In genomic region chr17:43701318-43701743, GRCh38 we compare ENCODE assay signal across 9 cellular contexts. TPM values are rescaled to one million over a fixed set of nuclear protein-coding genes. Genes with fewer than 3 reads are reported as not detected.
DNase-seq lines count a peak whose midpoint lies in the region; ATAC-seq and TF ChIP-seq lines count a peak whose summit lies in the region.
"Had no signal": no experiment of that assay in that cellular context is flagged by ENCODE, and none has a peak within 500 bp of the region (broad histone marks: within the 10 kb centered on the region; RNA-seq: fewer than 3 reads in every experiment).

No MANE protein-coding gene starts in this region.

- H3K9me3 ChIP-seq in IMR-90 (ENCODE audit: control insufficient read depth, insufficient read depth, low read length): peaks cover 9% of the 10 kb centered on the region
- H3K9me3 ChIP-seq in psoas muscle: no peaks in the 10 kb centered on the region

- no peak for TF ChIP-seq POLR2A in IMR-90 (IDR thresholded peaks at IDR 0.05; ENCODE audit: low read depth, low read length)

- H2AK5ac ChIP-seq in IMR-90 (ENCODE audit: low read depth, low read length): no peak overlapping the region

- DNase-seq in GM03348 (ENCODE audit: low spot score): peak; percentile 26
- DNase-seq in IMR-90: peak; percentile 76
- peak in 1 of 2 donors; percentile 41 for DNase-seq in psoas muscle
- no peak for DNase-seq in iPS-NIHi7 (ENCODE audit: extremely low spot score)
- no peak for DNase-seq in head of caudate nucleus
- DNase-seq in NCI-H2107 treated with DMSO at 0.1 percent for 48 hours (lab: John Stamatoyannopoulos, UW; ENCODE audit: unreplicated experiment): no peak
- no peak for DNase-seq in superior temporal gyrus (ENCODE audit: extremely low spot score)

- no peaks in the 10 kb centered on the region for H3K36me3 Mint-ChIP-seq in activated T-helper 17 cell treated with anti-CD3 and anti-CD28 coated beads, Interleukin-2, amount 50 U/mL, for 72 hours (ENCODE audit: low read depth)

- no TSS peak for BruUV-seq in IMR-90 (replicated peaks; lab: Mats Ljungman, UMichigan)

- H3K18ac ChIP-seq in IMR-90 (ENCODE audit: low read depth, low read length): no peak overlapping the region

- no peak overlapping the region for H3K4ac ChIP-seq in IMR-90 (ENCODE audit: low read depth, low read length)

- TF ChIP-seq CTCF in IMR-90 (conservative IDR thresholded peaks at IDR 0.05; ENCODE audit: low read depth, low read length) (no peak), psoas muscle (IDR thresholded peaks at IDR 0.05) (no peak)

- no peak overlapping the region for H2BK5ac ChIP-seq in IMR-90 (ENCODE audit: low read depth, low read length, poor library complexity, severe bottlenecking)

- peaks cover 5% of the 10 kb centered on the region; the same call in 1 of the 2 replicates for H3K4me1 ChIP-seq in IMR-90 (ENCODE audit: control insufficient read depth, insufficient read depth, low read length)
- peaks cover 4% of the 10 kb centered on the region for H3K4me1 ChIP-seq in psoas muscle

- no peak overlapping the region for H3K23ac ChIP-seq in IMR-90 (ENCODE audit: low read depth, low read length)

- H2BK120ac ChIP-seq in IMR-90 (ENCODE audit: low read depth, low read length): no peak overlapping the region

- POLR2A ChIA-PET in IMR-90 (lab: Charles Lee; ENCODE audit: unreplicated experiment): interaction anchor here (0.6 kb wide), 1 partner anchor 20 kb away, joined by 4 read pairs; no protein-coding TSS in a partner anchor

- H3K9ac ChIP-seq in IMR-90 (ENCODE audit: low read depth, low read length): no peak overlapping the region

- H3K4me3 ChIP-seq in IMR-90 (ENCODE audit: insufficient read depth, low read depth, low read length) (no peak overlapping the region), psoas muscle (no peak overlapping the region)

- no CpG with 5 or more reads among the region's 16 CpGs for WGBS in IMR-90 (ENCODE audit: extremely low coverage in 2 of 2, insufficient read length in 1 of 2), 2 experiments
- 47 to 52% (median 52%) methylated on average over 16 of the region's 16 CpGs for WGBS in psoas muscle, 3 donors

- no peak overlapping the region for H2BK15ac ChIP-seq in IMR-90 (ENCODE audit: low read depth, low read length)

- no peaks in the 10 kb centered on the region for H3K9me1 ChIP-seq in IMR-90 (ENCODE audit: insufficient read depth, low read length)

- H3K56ac ChIP-seq in IMR-90 (ENCODE audit: extremely low read depth, insufficient read depth, low read length): no peak overlapping the region

- peak; percentile 59 for ATAC-seq in IMR-90 (ENCODE audit: low read depth)
- peak; percentile 89 for ATAC-seq in activated T-helper 17 cell treated with anti-CD3 and anti-CD28 coated beads, Interleukin-2, amount 50 U/mL, for 72 hours (replicated peaks)
- peak in 3 of 4 donors; percentile 63 to 86 (median 79) for ATAC-seq in psoas muscle

- H3K14ac ChIP-seq in IMR-90 (replicated peaks; ENCODE audit: low read depth, low read length): no peak overlapping the region

- H3K9me3 Mint-ChIP-seq in activated T-helper 17 cell treated with anti-CD3 and anti-CD28 coated beads, Interleukin-2, amount 50 U/mL, for 72 hours: no peaks in the 10 kb centered on the region

- peak overlapping the region; percentile 5 for H3K27ac Mint-ChIP-seq in activated T-helper 17 cell treated with anti-CD3 and anti-CD28 coated beads, Interleukin-2, amount 50 U/mL, for 72 hours
- H3K27ac Mint-ChIP-seq: dendritic cell treated with granulocyte-macrophage colony-stimulating factor and Interleukin-4, amounts not matched to agents 40 ng/mL and 50 ng/mL, for 4 days had no signal

- no peak for TF ChIP-seq RAD21 in IMR-90 (IDR thresholded peaks at IDR 0.05; ENCODE audit: low read length)

- H3K27me3 Mint-ChIP-seq in activated T-helper 17 cell treated with anti-CD3 and anti-CD28 coated beads, Interleukin-2, amount 50 U/mL, for 72 hours: peaks cover 12% of the 10 kb centered on the region

- H4K5ac ChIP-seq in IMR-90 (ENCODE audit: low read depth, low read length): no peak overlapping the region

- no peaks in the 10 kb centered on the region for H3K79me1 ChIP-seq in IMR-90 (ENCODE audit: low read depth in 1 of 2, low read length in 2 of 2)

- H4K20me1 ChIP-seq in IMR-90 (ENCODE audit: insufficient read depth, low read length): no peaks in the 10 kb centered on the region

- peak overlapping the region; percentile 80 for H2AFZ ChIP-seq in IMR-90 (replicated peaks; ENCODE audit: low read length, poor library complexity)

- H3K36me3 ChIP-seq in IMR-90 (ENCODE audit: control insufficient read depth, insufficient read depth, low read length) (no peaks in the 10 kb centered on the region), psoas muscle (ENCODE audit: insufficient read depth in 1 of 2, low read depth in 1 of 2) (no peaks in the 10 kb centered on the region)

- H2BK20ac ChIP-seq in IMR-90 (ENCODE audit: low read depth, low read length): no peak overlapping the region; the same call in 1 of the 2 replicates

- peak overlapping the region; percentile 7 for H3K4me3 Mint-ChIP-seq in activated T-helper 17 cell treated with anti-CD3 and anti-CD28 coated beads, Interleukin-2, amount 50 U/mL, for 72 hours
- H3K4me3 Mint-ChIP-seq: dendritic cell treated with granulocyte-macrophage colony-stimulating factor and Interleukin-4, amounts not matched to agents 40 ng/mL and 50 ng/mL, for 4 days had no signal

- dilution Hi-C loops in IMR-90 (cut with HindIII; ENCODE audit: low sequenced_read_pairs, unreplicated experiment): no loop called here

- CTCF ChIA-PET in IMR-90 (lab: Yijun Ruan, JAX): interaction anchor here (0.6 to 6.2 kb wide), 8 partner anchors 9 to 65 kb away, joined by 3 to 50 read pairs (median 4); no protein-coding TSS in a partner anchor

- H4K91ac ChIP-seq in IMR-90 (ENCODE audit: insufficient read depth, low read depth, low read length): no peak overlapping the region

- H4K8ac ChIP-seq in IMR-90 (ENCODE audit: low read depth in 2 of 2, low read length in 2 of 2): peak overlapping the region in 1 of 2 experiments; percentile 56; a peak in 2 of 4 replicates

- H3K27ac ChIP-seq in IMR-90 (ENCODE audit: insufficient read depth, low read length) (no peak overlapping the region), psoas muscle (no peak overlapping the region)

- in situ Hi-C loops in IMR-90 (cut with MboI; ENCODE audit: low sequenced_read_pairs): no loop called here

- H3K4me2 ChIP-seq in IMR-90 (ENCODE audit: low read depth, low read length): no peak overlapping the region

- intact Hi-C loops in IMR-90 (cut with micrococcal nuclease) (no loop called here), psoas muscle (cut with DNase I) (no loop called here), head of caudate nucleus (cut with DNase I) (no loop called here)

- peaks cover 10% of the 10 kb centered on the region for H3K4me1 Mint-ChIP-seq in activated T-helper 17 cell treated with anti-CD3 and anti-CD28 coated beads, Interleukin-2, amount 50 U/mL, for 72 hours

- peaks cover 10% of the 10 kb centered on the region for H3K27me3 ChIP-seq in IMR-90 (ENCODE audit: control insufficient read depth, insufficient read depth, low read length)
- H3K27me3 ChIP-seq in psoas muscle (ENCODE audit: insufficient read depth in 3 of 3, low read length in 2 of 3): peaks cover 0 to 9% (median 0%) of the 10 kb centered on the region in 3 donors

- peak overlapping the region; percentile 4 for H2AK9ac ChIP-seq in IMR-90 (replicated peaks; ENCODE audit: low read depth, low read length, poor library complexity)

TF ChIP-seq in IMR-90, 13 proteins besides CTCF, POLR2A, EP300 and RAD21:
- TF ChIP-seq SMC3 (IDR thresholded peaks at IDR 0.05; ENCODE audit: low read depth, low read length) (no peak), CEBPB (IDR thresholded peaks at IDR 0.05; ENCODE audit: low read depth, low read length) (no peak), MXI1 (IDR thresholded peaks at IDR 0.05; ENCODE audit: borderline replicate concordance, low read depth, low read length) (no peak), RCOR1 (IDR thresholded peaks at IDR 0.05; ENCODE audit: insufficient replicate concordance, low read length) (peak; percentile 54), NFE2L2 (IDR thresholded peaks at IDR 0.05; ENCODE audit: low read depth, low read length) (no peak), USF2 (IDR thresholded peaks at IDR 0.05; ENCODE audit: low read depth, low read length) (no peak), RFX5 (IDR thresholded peaks at IDR 0.05; ENCODE audit: low read depth, low read length) (no peak), MAFK (IDR thresholded peaks at IDR 0.05; ENCODE audit: low read depth, low read length) (no peak), BHLHE40 (IDR thresholded peaks at IDR 0.05; ENCODE audit: low read depth, low read length) (peak; percentile 71), FOS (IDR thresholded peaks at IDR 0.05; ENCODE audit: low read depth, low read length) (0 out of 2 replicates have a peak, but pooled peaks have one; percentile 27), CHD1 (IDR thresholded peaks at IDR 0.05; ENCODE audit: low read depth, low read length) (no peak), MAZ (IDR thresholded peaks at IDR 0.05; ENCODE audit: borderline replicate concordance, low read depth, low read length) (peak; percentile 57; the same call in 1 of the 2 replicates)

RNA-seq across cellular contexts. Expression of gene MEOX1, which starts 39.6 kb away (rescaled TPM):
- total RNA-seq in IMR-90 (2012; rRNA removed) (0.72 and 0.83 TPM in 2 replicates), psoas muscle (1 to 10 TPM; 3.9 to 8.7 (median 6.4) TPM)
- polyA plus RNA-seq in IMR-90 (2012; rRNA removed) (0.48 and 0.52 TPM in 2 replicates), psoas muscle (1 to 10 TPM; 4.5 to 6.7 (median 5.0) TPM)
- polyA plus RNA-seq in IMR-90 (2012; cell fraction: cytosol; rRNA removed): 0.40 and 0.52 TPM in 2 replicates
- polyA plus RNA-seq in IMR-90 (2012; cell fraction: nucleus; rRNA removed; ENCODE audit: low replicate concordance): 0.32 and 0.38 TPM in 2 replicates
- total RNA-seq in activated T-helper 17 cell treated with anti-CD3 and anti-CD28 coated beads, Interleukin-2, amount 50 U/mL, for 72 hours: 1 to 10 TPM; 3.3 to 4.8 TPM

RNA-seq across cellular contexts. Expression of gene SOST, which starts 57.3 kb away (rescaled TPM):
- total RNA-seq in IMR-90 (2012; rRNA removed): not detected in 2 replicates
- polyA plus RNA-seq in IMR-90 (2012; rRNA removed): not detected in 2 replicates
- not detected in 2 replicates for polyA plus RNA-seq in IMR-90 (2012; cell fraction: cytosol; rRNA removed)
- not detected in 2 replicates for polyA plus RNA-seq in IMR-90 (2012; cell fraction: nucleus; rRNA removed; ENCODE audit: low replicate concordance)
- total RNA-seq in activated T-helper 17 cell treated with anti-CD3 and anti-CD28 coated beads, Interleukin-2, amount 50 U/mL, for 72 hours: not detected
- not detected for total RNA-seq in psoas muscle
- not detected for polyA plus RNA-seq in psoas muscle

Comparison
In these comparisons a context has a peak if more than half of its experiments do, and no peak if none do; other contexts are left out.
1. DNase-seq: peak in GM03348 (single experiment) and IMR-90 (single experiment); none in iPS-NIHi7 (single experiment), head of caudate nucleus (0 of 42), NCI-H2107 treated with DMSO at 0.1 percent for 48 hours (single experiment) and superior temporal gyrus (single experiment).
2. Peak in every context shown above with its lines, with median percentiles within 50 percentile points of each other: ATAC-seq.